14 cellular contexts compared by ENCODE assay signal in the genomic region with DNA sequence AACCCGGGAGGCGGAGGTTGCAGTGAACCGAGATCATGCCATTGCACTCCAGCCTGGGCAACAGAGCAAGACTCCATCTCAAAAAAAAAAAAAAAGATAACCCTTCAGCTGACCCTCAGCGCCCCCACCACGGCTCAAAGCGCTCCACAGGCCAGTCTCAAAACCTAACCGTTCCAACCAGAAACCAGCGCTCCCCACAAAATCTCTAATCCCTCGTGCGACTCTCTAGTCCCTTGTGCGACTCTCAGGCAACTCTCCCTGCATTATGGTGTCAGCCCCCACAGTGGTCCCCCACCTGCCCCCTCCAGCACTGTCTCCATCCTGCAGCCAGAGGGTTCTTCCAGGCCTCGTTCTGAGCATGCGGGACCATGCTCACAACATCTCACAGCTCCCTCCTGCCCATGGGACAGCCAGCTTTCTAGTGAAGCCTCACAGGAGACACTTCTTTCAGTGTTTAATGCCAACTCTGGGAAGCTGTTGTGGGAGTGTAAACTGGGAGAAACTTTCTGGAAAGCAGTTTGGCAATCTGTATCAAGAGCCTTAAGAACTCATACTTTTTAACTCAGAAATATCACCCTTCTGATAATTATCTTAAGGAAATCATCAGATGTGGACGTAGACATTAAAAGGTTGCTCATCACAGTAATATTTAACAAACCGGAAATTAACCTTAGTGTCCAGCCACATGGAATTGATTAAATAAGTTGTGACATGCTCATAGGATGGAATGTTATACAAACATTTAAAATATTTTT. TPM values are rescaled to one million over a fixed set of nuclear protein-coding genes. Genes with fewer than 3 reads are reported as not detected.
DNase-seq lines count a peak whose midpoint lies in the region; ATAC-seq, FAIRE-seq and TF ChIP-seq lines count a peak whose summit lies in the region.
"Had no signal": no experiment of that assay in that cellular context is flagged by ENCODE, and none has a peak within 500 bp of the region (broad histone marks: within the 10 kb centered on the region; RNA-seq: fewer than 3 reads in every experiment).

No MANE protein-coding gene starts in this region.

- no peaks in the 10 kb centered on the region for H3K36me3 Mint-ChIP-seq in neural progenitor cell

- 89 to 92% methylated on average over 15 of the region's 15 CpGs for WGBS in pancreas, 2 donors

- intact Hi-C loops in pancreas (cut with DNase I) = no loop called here

- no peak for FAIRE-seq in pancreas (lab: Jason Lieb, UNC)
- FAIRE-seq in D721Med (lab: Jason Lieb, UNC) = no peak

- no peaks in the 10 kb centered on the region for H3K9me3 Mint-ChIP-seq in neural progenitor cell

- ATAC-seq in HG03469 (IDR thresholded peaks at IDR 0.05; ENCODE audit: unreplicated experiment) (no peak), pancreas (no peak)
- ATAC-seq: heart left ventricle had no signal

- peaks cover 19% of the 10 kb centered on the region for H3K4me1 Mint-ChIP-seq in neural progenitor cell

- no peak overlapping the region for H2AFZ ChIP-seq in neural progenitor cell (replicated peaks)

- peaks cover 3% of the 10 kb centered on the region for H3K4me1 ChIP-seq in neural progenitor cell
- H3K4me1 ChIP-seq in pancreas = peaks cover 6 to 20% (median 16%) of the 10 kb centered on the region in 3 donors

- H3K27me3 Mint-ChIP-seq in neural progenitor cell (ENCODE audit: insufficient read depth, low read depth) = peaks cover 18% of the 10 kb centered on the region

- no peak overlapping the region for H3K4me3 ChIP-seq in neural progenitor cell
- no peak overlapping the region for H3K4me3 ChIP-seq in pancreas
- H3K4me3 ChIP-seq: heart left ventricle had no signal

- peak overlapping the region; percentile 74 for H3K27ac Mint-ChIP-seq in neural progenitor cell

- peak overlapping the region; percentile 41 for H3K4me3 Mint-ChIP-seq in neural progenitor cell

- H4K20me1 ChIP-seq in neural progenitor cell (ENCODE audit: low read depth) = peaks cover 21% of the 10 kb centered on the region

- peak; percentile 69 for DNase-seq in AG20443 (ENCODE audit: low spot score)
- DNase-seq in GM04504 (ENCODE audit: low read depth) = peak; percentile 58
- DNase-seq in dedifferentiated amniotic fluid mesenchymal stem cell (ENCODE audit: extremely low spot score) = peak; percentile 37
- no peak for DNase-seq in neural progenitor cell (ENCODE audit: low spot score)
- no peak for DNase-seq in pancreas
- DNase-seq in D721Med (ENCODE audit: insufficient read length, low spot score) = no peak
- no peak for DNase-seq in CD1c-positive myeloid dendritic cell (ENCODE audit: extremely low spot score)
- DNase-seq: activated CD8-positive, alpha-beta memory T cell treated with anti-CD3 and anti-CD28 coated beads for 24 hours; caudate nucleus; heart left ventricle; mesendoderm; NCI-H510A had no signal

- H3F3A ChIP-seq in neural progenitor cell (ENCODE audit: low read depth) = peaks cover 40% of the 10 kb centered on the region

- H3K27ac ChIP-seq in neural progenitor cell (no peak overlapping the region), pancreas (no peak overlapping the region)

- H3K36me3 ChIP-seq in neural progenitor cell = no peaks in the 10 kb centered on the region
- no peaks in the 10 kb centered on the region for H3K36me3 ChIP-seq in pancreas

- H3K27me3 ChIP-seq in neural progenitor cell = peaks cover 42% of the 10 kb centered on the region
- peaks cover 0 to 8% (median 0%) of the 10 kb centered on the region in 4 donors for H3K27me3 ChIP-seq in pancreas
- H3K27me3 ChIP-seq: heart left ventricle had no signal

- no peaks in the 10 kb centered on the region for H3K79me2 ChIP-seq in neural progenitor cell (ENCODE audit: low read depth)

- no peaks in the 10 kb centered on the region for H3K9me3 ChIP-seq in neural progenitor cell (ENCODE audit: low read depth)
- H3K9me3 ChIP-seq in pancreas = no peaks in the 10 kb centered on the region
- H3K9me3 ChIP-seq: heart left ventricle had no signal

- H3K4me2 ChIP-seq in neural progenitor cell = no peak overlapping the region

- TF ChIP-seq CTCF in neural progenitor cell (IDR thresholded peaks at IDR 0.05) (no peak), pancreas (IDR thresholded peaks at IDR 0.05) (no peak), D721Med (IDR thresholded peaks at IDR 0.05; ENCODE audit: insufficient read depth, missing control alignments) (no peak)

- H3K9ac ChIP-seq in neural progenitor cell = no peak overlapping the region

RNA-seq across cellular contexts. Expression of gene RASGRP2, which starts 4.2 kb away (rescaled TPM):
- total RNA-seq in neural progenitor cell (ENCODE audit: low replicate concordance) (0.06 and 1.8 TPM in 2 replicates), pancreas (1 to 10 TPM in 5 of 6 donors, under 1 TPM in 1; 0.91 to 2.8 (median 2.2) TPM)
- polyA plus RNA-seq in pancreas = 10 to 100 TPM; 11.2 to 12.4 TPM
- total RNA-seq: Daoy had no signal

RNA-seq across cellular contexts. Expression of gene PYGM, which starts 11.6 kb away (rescaled TPM):
- total RNA-seq in neural progenitor cell (ENCODE audit: low replicate concordance) (1.4 and 2.2 TPM in 2 replicates), pancreas (under 1 TPM; 0.19 to 0.55 (median 0.42) TPM)
- polyA plus RNA-seq in pancreas = 1 to 10 TPM; 1.2 to 1.3 TPM
- total RNA-seq: Daoy had no signal

RNA-seq across cellular contexts. Expression of gene NRXN2, which starts 25.1 kb away (rescaled TPM):
- 2.2 and 9.2 TPM in 2 replicates for total RNA-seq in neural progenitor cell (ENCODE audit: low replicate concordance)
- 10 to 100 TPM in 1 of 6 donors, 1 to 10 TPM in 4, under 1 TPM in 1; 0.69 to 10.8 (median 2.2) TPM for total RNA-seq in pancreas
- polyA plus RNA-seq in pancreas = 1 to 10 TPM in 1 of 2 donors, under 1 TPM in 1; 0.89 to 2.8 TPM

RNA-seq across cellular contexts. Expression of gene SF1, which starts 30.2 kb away (rescaled TPM):
- total RNA-seq in neural progenitor cell (ENCODE audit: low replicate concordance) = 140 and 193 TPM in 2 replicates
- total RNA-seq in pancreas = 100 to 1,000 TPM in 5 of 6 donors, 10 to 100 TPM in 1; 99.8 to 153 (median 124) TPM
- polyA plus RNA-seq in pancreas = 100 to 1,000 TPM; 140 to 181 TPM

RNA-seq across cellular contexts. Expression of gene MAP4K2, which starts 54.9 kb away (rescaled TPM):
- total RNA-seq in neural progenitor cell (ENCODE audit: low replicate concordance) = 15.8 and 27.7 TPM in 2 replicates
- total RNA-seq in pancreas = 1 to 10 TPM; 6.1 to 8.6 (median 7.0) TPM
- polyA plus RNA-seq in pancreas = 10 to 100 TPM; 19.5 to 24.0 TPM

Comparison
In these comparisons a context has a peak if more than half of its experiments do, and no peak if none do; other contexts are left out.
1. DNase-seq: peak in AG20443 (single experiment), GM04504 (single experiment) and dedifferentiated amniotic fluid mesenchymal stem cell (single experiment); none in neural progenitor cell (single experiment), pancreas (0 of 6), D721Med (single experiment) and CD1c-positive myeloid dendritic cell (single experiment).